ENCODE assay signal across 8 cellular contexts in genomic region chr10:87863102-87863943, GRCh38. TPM values are rescaled to one million over a fixed set of nuclear protein-coding genes. Genes with fewer than 3 reads are reported as not detected.
A peak's percentile ranks its signal among the peaks of the same experiment; 100 is the strongest.
DNase-seq lines count a peak whose midpoint lies in the region; ATAC-seq and TF ChIP-seq lines count a peak whose summit lies in the region.

Gene KLLN (minus strand): TSS chr10:87863533. CDS start chr10:87862487, 1,046 bp downstream.
Gene PTEN (plus strand): TSS chr10:87863625. CDS start chr10:87864470, 845 bp downstream.

- H4K5ac ChIP-seq in H9 (ENCODE audit: insufficient read length, low read depth, low read length), result peak within 1 kb of the TSS; percentile 34

- no peak within 1 kb of the TSS for H2AFZ ChIP-seq in H9 (ENCODE audit: low read length)

- no peak within 1 kb of the TSS for H2BK120ac ChIP-seq in H9 (ENCODE audit: low read depth, low read length, poor library complexity, severe bottlenecking)

- no peak for TF ChIP-seq CTCF in H9 (conservative IDR thresholded peaks at IDR 0.05)
- TF ChIP-seq CTCF in omental fat pad (IDR thresholded peaks at IDR 0.05), result no peak
- TF ChIP-seq CTCF in suprapubic skin (IDR thresholded peaks at IDR 0.05), result no peak

- H3T11ph ChIP-seq in H9 (ENCODE audit: low read length), result no peak within 1 kb of the TSS

- H3K27ac ChIP-seq in H9 (ENCODE audit: insufficient read length, low read depth, low read length), result peak within 1 kb of the TSS; percentile 49
- H3K27ac ChIP-seq in suprapubic skin, result peak within 1 kb of the TSS; percentile 97

- peak within 1 kb of the TSS; percentile 90 for H3K4me3 ChIP-seq in suprapubic skin

- no peak within 1 kb of the TSS for H4K8ac ChIP-seq in H9 (replicated peaks; ENCODE audit: insufficient read length, low read depth, low read length)

- H3K27me3 ChIP-seq in H9 (ENCODE audit: insufficient read depth, low read length) (no peaks in the 10 kb centered on the region), suprapubic skin (no peaks in the 10 kb centered on the region)

- no CpG with 5 or more reads among the region's 88 CpGs for WGBS in H9 (ENCODE audit: extremely low coverage, insufficient read length, low lambda C conversion rate)
- WGBS in suprapubic skin, result under 1% methylated on average over 32 of the region's 88 CpGs

- peak; percentile 91 for DNase-seq in ELF-1 (ENCODE audit: low read depth, low spot score)
- DNase-seq in H9, result peak; percentile 89
- peak; percentile 92 for DNase-seq in MV-4-11 (lab: John Stamatoyannopoulos, UW)
- DNase-seq in activated naive CD4-positive, alpha-beta T cell treated with anti-CD3 and anti-CD28 coated beads, Interleukin-2, amount 50 U/mL, for 72 hours (ENCODE audit: low spot score in 2 of 2), result peak; percentile 82 to 89
- peak; percentile 91 for DNase-seq in glomerular visceral epithelial cell (ENCODE audit: extremely low spot score)
- DNase-seq in omental fat pad (ENCODE audit: low spot score), result peak; percentile 48
- peak; percentile 88 to 94 for DNase-seq in suprapubic skin (ENCODE audit: low spot score in 2 of 2)

- H3K18ac ChIP-seq in H9 (ENCODE audit: insufficient read length, low read depth, low read length), result peak within 1 kb of the TSS; percentile 49

- no peaks in the 10 kb centered on the region; a peak in 1 of 5 replicates for H3K9me3 Mint-ChIP-seq in H9
- H3K9me3 Mint-ChIP-seq in activated naive CD4-positive, alpha-beta T cell treated with anti-CD3 and anti-CD28 coated beads, Interleukin-2, amount 50 U/mL, for 72 hours, result no peaks in the 10 kb centered on the region

- H2BK12ac ChIP-seq in H9 (ENCODE audit: insufficient read length, low read depth, low read length), result no peak within 1 kb of the TSS

- peaks cover 17% of the 10 kb centered on the region for H3K23me2 ChIP-seq in H9 (ENCODE audit: insufficient read length, low read depth, low read length, poor library complexity, severe bottlenecking)

- H3K4me3 Mint-ChIP-seq in H9, result peak within 1 kb of the TSS; percentile 97 to 99

- H3K4me2 ChIP-seq in H9 (ENCODE audit: insufficient read depth, insufficient read length, low read length), result peak within 1 kb of the TSS; percentile 96

- H3K9me3 ChIP-seq in H9 (ENCODE audit: control insufficient read depth, low read depth, low read length) (no peaks in the 10 kb centered on the region), suprapubic skin (no peaks in the 10 kb centered on the region)

- H2BK15ac ChIP-seq in H9 (ENCODE audit: low read depth, low read length), result no peak within 1 kb of the TSS

- H3K9ac ChIP-seq in H9 (ENCODE audit: extremely low read depth, insufficient read length, low read length), result peak within 1 kb of the TSS; percentile 88

- peak within 1 kb of the TSS; percentile 97 to 99 (median 99) for H3K27ac Mint-ChIP-seq in H9
- peak within 1 kb of the TSS; percentile 73 to 94 for H3K27ac Mint-ChIP-seq in activated naive CD4-positive, alpha-beta T cell treated with anti-CD3 and anti-CD28 coated beads, Interleukin-2, amount 50 U/mL, for 72 hours

- ATAC-seq in SK-N-SH treated with all-trans-retinoic acid at 6 μM for 48 hours, result peak; percentile 82
- peak; percentile 62 to 68 for ATAC-seq in activated naive CD4-positive, alpha-beta T cell treated with anti-CD3 and anti-CD28 coated beads, Interleukin-2, amount 50 U/mL, for 72 hours
- peak; percentile 77 for ATAC-seq in omental fat pad (ENCODE audit: low FRiP score)

- TF ChIP-seq POLR2A in suprapubic skin (IDR thresholded peaks at IDR 0.05), result peak in 1 of 2 donors; percentile 65

- peaks cover 8% of the 10 kb centered on the region; the same call in 1 of the 2 replicates for H3K27me3 Mint-ChIP-seq in H9 (ENCODE audit: low read depth)

- H3K4ac ChIP-seq in H9 (ENCODE audit: low read depth, low read length), result no peak within 1 kb of the TSS; the same call in 1 of the 2 replicates

- H4K91ac ChIP-seq in H9 (ENCODE audit: insufficient read length, low read depth, low read length), result no peak within 1 kb of the TSS

- no peak within 1 kb of the TSS for H3K23ac ChIP-seq in H9 (ENCODE audit: insufficient read length, low read depth, low read length)

- no peak for TF ChIP-seq EP300 in suprapubic skin (IDR thresholded peaks at IDR 0.05)

- no peak within 1 kb of the TSS for H2BK20ac ChIP-seq in H9 (ENCODE audit: low read depth, low read length, poor library complexity, severe bottlenecking)

- H2AK5ac ChIP-seq in H9 (ENCODE audit: insufficient read length, low read length), result no peak within 1 kb of the TSS

- H3K79me2 ChIP-seq in H9 (ENCODE audit: insufficient read depth, low read length), result peaks cover 24% of the 10 kb centered on the region; the same call in 1 of the 2 replicates

- H4K20me1 ChIP-seq in H9 (ENCODE audit: control insufficient read depth, insufficient read depth, insufficient read length), result no peaks in the 10 kb centered on the region

- no peaks in the 10 kb centered on the region for H3K36me3 ChIP-seq in suprapubic skin

- peaks cover 35% of the 10 kb centered on the region in 2 experiments for H3K4me1 Mint-ChIP-seq in H9

- H3K14ac ChIP-seq in H9 (ENCODE audit: insufficient read depth, low read length), result peak within 1 kb of the TSS; percentile 64

- H3K4me1 ChIP-seq in H9 (ENCODE audit: insufficient read depth, low read length) (no peaks in the 10 kb centered on the region), suprapubic skin (peaks cover 29% of the 10 kb centered on the region)

- no peaks in the 10 kb centered on the region for H3K79me1 ChIP-seq in H9 (ENCODE audit: insufficient read depth, low read depth, low read length, poor library complexity, severe bottlenecking)

- peak within 1 kb of the TSS; percentile 1 for H3K56ac ChIP-seq in H9 (ENCODE audit: insufficient read length, low read depth, low read length)

- H2BK5ac ChIP-seq in H9 (ENCODE audit: insufficient read length, low read length), result no peak within 1 kb of the TSS

- H3K36me3 Mint-ChIP-seq in H9 (ENCODE audit: insufficient read depth in 1 of 3, low read depth in 3 of 3), result peaks cover 0 to 5% (median 0%) of the 10 kb centered on the region in 3 experiments; a peak in 5 of 7 replicates
- peaks cover 13 to 29% of the 10 kb centered on the region in 2 donors for H3K36me3 Mint-ChIP-seq in activated naive CD4-positive, alpha-beta T cell treated with anti-CD3 and anti-CD28 coated beads, Interleukin-2, amount 50 U/mL, for 72 hours

TF ChIP-seq in SK-N-SH treated with all-trans-retinoic acid at 6 μM for 48 hours, 23 proteins besides CTCF, POLR2A, EP300 and RAD21:
- TF ChIP-seq OSR1 (CRISPR knock-in tag; IDR thresholded peaks at IDR 0.05) (no peak), CSDC2 (CRISPR knock-in tag; IDR thresholded peaks at IDR 0.05) (0 out of 2 replicates have a peak, but pooled peaks have one; percentile 59), ZFP3 (CRISPR knock-in tag; IDR thresholded peaks at IDR 0.05) (0 out of 2 replicates have a peak, but pooled peaks have one; percentile 23), TOX (CRISPR knock-in tag; IDR thresholded peaks at IDR 0.05; ENCODE audit: borderline replicate concordance) (no peak), ZNF565 (CRISPR knock-in tag; conservative IDR thresholded peaks at IDR 0.05; ENCODE audit: low read depth) (no peak)

RNA-seq across cellular contexts. Expression of gene KLLN, which starts in this region (rescaled TPM):
- total RNA-seq in H9 (2021), result 0.61 and 0.79 TPM in 2 replicates
- total RNA-seq in activated naive CD4-positive, alpha-beta T cell treated with anti-CD3 and anti-CD28 coated beads, Interleukin-2, amount 50 U/mL, for 72 hours, result under 1 TPM; 0.16 to 0.50 TPM
- 1 to 10 TPM in 2 of 4 donors, under 1 TPM in 2; 0.60 to 1.9 (median 1.0) TPM for total RNA-seq in omental fat pad
- under 1 TPM in 3 of 4 donors, not detected in 1; 0.24 to 0.85 (median 0.34) TPM for total RNA-seq in suprapubic skin

RNA-seq across cellular contexts. Expression of gene PTEN, which starts in this region (rescaled TPM):
- total RNA-seq in H9 (2021) (49.5 and 52.8 TPM in 2 replicates), omental fat pad (100 to 1,000 TPM; 167 to 352 (median 285) TPM), suprapubic skin (100 to 1,000 TPM in 2 of 4 donors, 10 to 100 TPM in 2; 69.1 to 141 (median 91.8) TPM)
- 10 to 100 TPM; 36.6 to 54.3 TPM for total RNA-seq in activated naive CD4-positive, alpha-beta T cell treated with anti-CD3 and anti-CD28 coated beads, Interleukin-2, amount 50 U/mL, for 72 hours

Comparison
In these comparisons a context has a peak if more than half of its experiments do, and no peak if none do; other contexts are left out.
1. Peak in every context shown above with its lines: DNase-seq, ATAC-seq, H3K4me3 ChIP-seq and H3K27ac ChIP-seq.